ENCODE assay signal across 14 cellular contexts in the genomic region with DNA sequence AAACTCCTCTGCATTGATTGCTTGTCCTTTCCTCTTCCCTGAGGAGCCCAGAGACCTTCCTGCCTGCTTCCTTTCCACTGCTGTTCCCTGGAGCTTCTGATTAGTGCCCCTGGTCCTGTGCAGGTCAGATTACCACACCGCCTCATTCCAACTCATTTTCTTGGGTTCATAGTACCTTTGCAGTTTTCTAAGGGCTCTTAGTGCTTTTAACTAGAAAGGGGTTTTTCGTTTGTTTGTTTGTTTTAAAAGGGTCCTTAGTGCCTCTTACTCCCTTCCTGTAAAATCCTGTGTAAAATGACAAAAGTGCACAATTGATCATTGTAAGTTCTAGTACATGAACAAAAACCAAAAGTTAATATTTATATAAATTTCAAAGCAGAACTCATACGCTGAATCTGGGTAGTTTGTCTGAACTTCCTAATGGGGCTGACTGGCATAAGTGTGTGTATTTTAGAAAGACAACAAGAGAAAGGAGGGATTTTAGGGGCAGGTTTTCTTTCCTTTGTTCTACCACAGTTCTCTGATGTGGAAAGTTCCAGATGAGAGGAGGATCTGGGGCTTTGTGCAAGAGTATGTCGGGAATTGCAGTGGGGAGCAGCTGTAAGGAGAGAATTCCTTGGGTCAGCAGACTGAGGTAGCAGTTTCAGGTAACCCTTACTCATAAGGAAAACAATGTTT. TPM values are rescaled to one million over a fixed set of nuclear protein-coding genes. Genes with fewer than 3 reads are reported as not detected.
A peak's percentile ranks its signal among the peaks of the same experiment; 100 is the strongest.
DNase-seq lines count a peak whose midpoint lies in the region; ATAC-seq and TF ChIP-seq lines count a peak whose summit lies in the region.
"Had no signal": no experiment of that assay in that cellular context is flagged by ENCODE, and none has a peak within 500 bp of the region (broad histone marks: within the 10 kb centered on the region; RNA-seq: fewer than 3 reads in every experiment).

No MANE protein-coding gene starts in this region.

- H3K27ac Mint-ChIP-seq in CD8-positive, alpha-beta T cell: peak overlapping the region; percentile 90
- H3K27ac Mint-ChIP-seq in WTC11: peak overlapping the region; percentile 78
- H3K27ac Mint-ChIP-seq in mesothelial cell of epicardium: no peak overlapping the region
- H3K27ac Mint-ChIP-seq: activated naive CD4-positive, alpha-beta T cell treated with anti-CD3 and anti-CD28 coated beads, Interleukin-2, amount 10 ng/mL, durations not matched to agents 7 days and 5 days had no signal

- H3K4me3 ChIP-seq in CD8-positive, alpha-beta T cell (ENCODE audit: low read depth, low read length): no peak overlapping the region
- no peak overlapping the region for H3K4me3 ChIP-seq in gastroesophageal sphincter
- no peak overlapping the region for H3K4me3 ChIP-seq in neutrophil (ENCODE audit: low read depth in 1 of 2, low read length in 1 of 2)

- H3K4me1 ChIP-seq in CD8-positive, alpha-beta T cell (ENCODE audit: insufficient read depth, low read length): peaks cover 88% of the 10 kb centered on the region
- peaks cover 5 to 57% (median 9%) of the 10 kb centered on the region in 3 donors for H3K4me1 ChIP-seq in gastroesophageal sphincter
- peaks cover 14 to 19% of the 10 kb centered on the region in 2 experiments for H3K4me1 ChIP-seq in neutrophil (ENCODE audit: control insufficient read depth in 1 of 2, insufficient read depth in 1 of 2, low read depth in 1 of 2, low read length in 1 of 2)

- TF ChIP-seq EP300 in gastroesophageal sphincter (IDR thresholded peaks at IDR 0.05): no peak

- CTCF ChIA-PET in CD8-positive, alpha-beta T cell (lab: Charles Lee): interaction anchor here (0.6 to 1.1 kb wide), 4 partner anchors 26 to 355 kb away, joined by 3 to 7 read pairs (median 3); no protein-coding TSS in a partner anchor
- CTCF ChIA-PET in WTC11 (lab: Charles Lee): interaction anchor here (0.6 to 1.0 kb wide), 3 partner anchors 47 to 355 kb away, joined by 3 read pairs; no protein-coding TSS in a partner anchor

- H3K9me3 Mint-ChIP-seq in CD8-positive, alpha-beta T cell: peaks cover 3% of the 10 kb centered on the region
- H3K9me3 Mint-ChIP-seq in WTC11 (peaks cover 4% of the 10 kb centered on the region; the same call in 1 of the 2 replicates), mesothelial cell of epicardium (peaks cover 5% of the 10 kb centered on the region)
- H3K9me3 Mint-ChIP-seq: activated naive CD4-positive, alpha-beta T cell treated with anti-CD3 and anti-CD28 coated beads, Interleukin-2, amount 10 ng/mL, durations not matched to agents 7 days and 5 days had no signal

- no peak for DNase-seq in CD8-positive, alpha-beta T cell
- DNase-seq in WTC11 (ENCODE audit: low spot score): no peak
- no peak for DNase-seq in NCI-H774 (lab: John Stamatoyannopoulos, UW)
- no peak for DNase-seq in medulla oblongata (ENCODE audit: extremely low spot score)
- DNase-seq in mesothelial cell of epicardium (ENCODE audit: low spot score in 2 of 2, unreplicated experiment in 2 of 2): no peak
- DNase-seq: activated naive CD4-positive, alpha-beta T cell treated with anti-CD3 and anti-CD28 coated beads, Interleukin-2, amount 10 ng/mL, durations not matched to agents 7 days and 5 days; foreskin melanocyte; MV-4-11; NK-92 treated with Interleukin-12 subunit alpha and Interleukin-12 subunit beta, amount 100 ng/mL, for 24 hours; occipital lobe; T1000 had no signal

- no peak for TF ChIP-seq POLR2A in gastroesophageal sphincter (IDR thresholded peaks at IDR 0.05)

- POLR2A ChIA-PET in CD8-positive, alpha-beta T cell (lab: Charles Lee): interaction anchor here (0.8 to 2.7 kb wide), 4 partner anchors 9 to 30 kb away, joined by 3 to 11 read pairs (median 4); no protein-coding TSS in a partner anchor
- POLR2A ChIA-PET in WTC11 (lab: Charles Lee): interaction anchor here (0.6 to 0.7 kb wide), 2 partner anchors 255 to 380 kb away, joined by 3 to 7 read pairs; no protein-coding TSS in a partner anchor

- no peaks in the 10 kb centered on the region for H3K27me3 Mint-ChIP-seq in CD8-positive, alpha-beta T cell (ENCODE audit: low read depth)
- H3K27me3 Mint-ChIP-seq in WTC11 (ENCODE audit: low read depth): no peaks in the 10 kb centered on the region
- no peaks in the 10 kb centered on the region for H3K27me3 Mint-ChIP-seq in mesothelial cell of epicardium (ENCODE audit: low read depth)
- H3K27me3 Mint-ChIP-seq: activated naive CD4-positive, alpha-beta T cell treated with anti-CD3 and anti-CD28 coated beads, Interleukin-2, amount 10 ng/mL, durations not matched to agents 7 days and 5 days had no signal

- 72 to 81% methylated on average over 3 to 4 of the region's 4 CpGs for WGBS in gastroesophageal sphincter (ENCODE audit: low coverage in 1 of 2), 2 donors

- no peak for ATAC-seq in CD8-positive, alpha-beta T cell
- ATAC-seq in WTC11: peak; percentile 90
- ATAC-seq in gastroesophageal sphincter: no peak
- no peak for ATAC-seq in GM18520 (IDR thresholded peaks at IDR 0.05; ENCODE audit: unreplicated experiment)

- no peaks in the 10 kb centered on the region for H3K9me3 ChIP-seq in CD8-positive, alpha-beta T cell (ENCODE audit: low read length)
- H3K9me3 ChIP-seq in gastroesophageal sphincter (no peaks in the 10 kb centered on the region), neutrophil (no peaks in the 10 kb centered on the region)

- H3K36me3 Mint-ChIP-seq in CD8-positive, alpha-beta T cell: peaks cover 67% of the 10 kb centered on the region
- H3K36me3 Mint-ChIP-seq in WTC11 (peaks cover 6% of the 10 kb centered on the region), mesothelial cell of epicardium (peaks cover 9% of the 10 kb centered on the region)

- H3K27ac ChIP-seq in CD8-positive, alpha-beta T cell (ENCODE audit: low read depth, low read length): no peak overlapping the region
- H3K27ac ChIP-seq in gastroesophageal sphincter: peak overlapping the region in 3 of 4 donors; percentile 52 to 55 (median 54)
- peak overlapping the region; percentile 58 for H3K27ac ChIP-seq in neutrophil

- no peak for TF ChIP-seq CTCF in CD8-positive, alpha-beta T cell (IDR thresholded peaks at IDR 0.05)
- TF ChIP-seq CTCF in WTC11 (IDR thresholded peaks at IDR 0.05) (no peak), gastroesophageal sphincter (IDR thresholded peaks at IDR 0.05) (no peak), neutrophil (IDR thresholded peaks at IDR 0.05) (no peak), mesothelial cell of epicardium (IDR thresholded peaks at IDR 0.05; ENCODE audit: unreplicated experiment) (no peak)

- H3K4me3 Mint-ChIP-seq in CD8-positive, alpha-beta T cell: peak overlapping the region; percentile 60
- H3K4me3 Mint-ChIP-seq in WTC11 (no peak overlapping the region), mesothelial cell of epicardium (no peak overlapping the region)
- H3K4me3 Mint-ChIP-seq: activated naive CD4-positive, alpha-beta T cell treated with anti-CD3 and anti-CD28 coated beads, Interleukin-2, amount 10 ng/mL, durations not matched to agents 7 days and 5 days had no signal

- intact Hi-C loops in CD8-positive, alpha-beta T cell (cut with DNase I, micrococcal nuclease): loop anchor here (1.0 to 5.0 kb wide), 3 partner anchors 9 to 60 kb away; no protein-coding TSS in a partner anchor

- H3K27me3 ChIP-seq in CD8-positive, alpha-beta T cell (ENCODE audit: insufficient read depth, low read length): no peaks in the 10 kb centered on the region
- H3K27me3 ChIP-seq in gastroesophageal sphincter (no peaks in the 10 kb centered on the region), neutrophil (no peaks in the 10 kb centered on the region)

- H3K4me1 Mint-ChIP-seq in CD8-positive, alpha-beta T cell (ENCODE audit: low read depth): peaks cover 92% of the 10 kb centered on the region
- H3K4me1 Mint-ChIP-seq in WTC11 (peaks cover 35% of the 10 kb centered on the region), mesothelial cell of epicardium (no peaks in the 10 kb centered on the region)

- H3K36me3 ChIP-seq in CD8-positive, alpha-beta T cell (ENCODE audit: insufficient read depth, low read length): peaks cover 8% of the 10 kb centered on the region
- H3K36me3 ChIP-seq in gastroesophageal sphincter (no peaks in the 10 kb centered on the region), neutrophil (peaks cover 36% of the 10 kb centered on the region)

TF ChIP-seq in WTC11, 78 proteins besides CTCF, POLR2A, EP300 and RAD21 (continues in another document):
- TF ChIP-seq, protein P1, sequence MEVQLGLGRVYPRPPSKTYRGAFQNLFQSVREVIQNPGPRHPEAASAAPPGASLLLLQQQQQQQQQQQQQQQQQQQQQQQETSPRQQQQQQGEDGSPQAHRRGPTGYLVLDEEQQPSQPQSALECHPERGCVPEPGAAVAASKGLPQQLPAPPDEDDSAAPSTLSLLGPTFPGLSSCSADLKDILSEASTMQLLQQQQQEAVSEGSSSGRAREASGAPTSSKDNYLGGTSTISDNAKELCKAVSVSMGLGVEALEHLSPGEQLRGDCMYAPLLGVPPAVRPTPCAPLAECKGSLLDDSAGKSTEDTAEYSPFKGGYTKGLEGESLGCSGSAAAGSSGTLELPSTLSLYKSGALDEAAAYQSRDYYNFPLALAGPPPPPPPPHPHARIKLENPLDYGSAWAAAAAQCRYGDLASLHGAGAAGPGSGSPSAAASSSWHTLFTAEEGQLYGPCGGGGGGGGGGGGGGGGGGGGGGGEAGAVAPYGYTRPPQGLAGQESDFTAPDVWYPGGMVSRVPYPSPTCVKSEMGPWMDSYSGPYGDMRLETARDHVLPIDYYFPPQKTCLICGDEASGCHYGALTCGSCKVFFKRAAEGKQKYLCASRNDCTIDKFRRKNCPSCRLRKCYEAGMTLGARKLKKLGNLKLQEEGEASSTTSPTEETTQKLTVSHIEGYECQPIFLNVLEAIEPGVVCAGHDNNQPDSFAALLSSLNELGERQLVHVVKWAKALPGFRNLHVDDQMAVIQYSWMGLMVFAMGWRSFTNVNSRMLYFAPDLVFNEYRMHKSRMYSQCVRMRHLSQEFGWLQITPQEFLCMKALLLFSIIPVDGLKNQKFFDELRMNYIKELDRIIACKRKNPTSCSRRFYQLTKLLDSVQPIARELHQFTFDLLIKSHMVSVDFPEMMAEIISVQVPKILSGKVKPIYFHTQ (CRISPR knock-in tag; IDR thresholded peaks at IDR 0.05): no peak
- TF ChIP-seq, protein P2, sequence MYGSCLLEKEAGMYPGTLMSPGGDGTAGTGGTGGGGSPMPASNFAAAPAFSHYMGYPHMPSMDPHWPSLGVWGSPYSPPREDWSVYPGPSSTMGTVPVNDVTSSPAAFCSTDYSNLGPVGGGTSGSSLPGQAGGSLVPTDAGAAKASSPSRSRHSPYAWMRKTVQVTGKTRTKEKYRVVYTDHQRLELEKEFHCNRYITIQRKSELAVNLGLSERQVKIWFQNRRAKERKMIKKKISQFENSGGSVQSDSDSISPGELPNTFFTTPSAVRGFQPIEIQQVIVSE (CRISPR knock-in tag; IDR thresholded peaks at IDR 0.05; ENCODE audit: borderline replicate concordance): no peak
- TF ChIP-seq HMGA2 (CRISPR knock-in tag; IDR thresholded peaks at IDR 0.05): no peak
- peak; percentile 20; the same call in 1 of the 2 replicates for TF ChIP-seq GABPB1 (CRISPR knock-in tag; IDR thresholded peaks at IDR 0.05)
- no peak for TF ChIP-seq GRHL2 (CRISPR knock-in tag; IDR thresholded peaks at IDR 0.05; ENCODE audit: insufficient replicate concordance, severe bottlenecking)

RNA-seq across cellular contexts. Expression of a gene that starts 30.6 kb away (rescaled TPM):
- 100 to 1,000 TPM; 280 to 281 TPM for total RNA-seq in CD8-positive, alpha-beta T cell
- total RNA-seq in WTC11 (2021) (10.3 to 11.8 TPM (median 10.5 TPM) in 3 replicates), gastroesophageal sphincter (10 to 100 TPM; 42.9 to 64.0 (median 49.1) TPM), mesothelial cell of epicardium (19.3 to 21.1 TPM (median 20.9 TPM) in 3 replicates)

Comparison
In these comparisons a context has a peak if more than half of its experiments do, and no peak if none do; other contexts are left out.
1. RNA of a gene that starts 30.6 kb away (total RNA-seq): 280 to 281 TPM in CD8-positive, alpha-beta T cell; 42.9 to 64.0 TPM in gastroesophageal sphincter, 19.3 to 21.1 TPM in mesothelial cell of epicardium and 10.3 to 11.8 TPM in WTC11; every median in the first group is over 4 times any median in the second.